21 cellular contexts compared by ENCODE assay signal in the genomic region with DNA sequence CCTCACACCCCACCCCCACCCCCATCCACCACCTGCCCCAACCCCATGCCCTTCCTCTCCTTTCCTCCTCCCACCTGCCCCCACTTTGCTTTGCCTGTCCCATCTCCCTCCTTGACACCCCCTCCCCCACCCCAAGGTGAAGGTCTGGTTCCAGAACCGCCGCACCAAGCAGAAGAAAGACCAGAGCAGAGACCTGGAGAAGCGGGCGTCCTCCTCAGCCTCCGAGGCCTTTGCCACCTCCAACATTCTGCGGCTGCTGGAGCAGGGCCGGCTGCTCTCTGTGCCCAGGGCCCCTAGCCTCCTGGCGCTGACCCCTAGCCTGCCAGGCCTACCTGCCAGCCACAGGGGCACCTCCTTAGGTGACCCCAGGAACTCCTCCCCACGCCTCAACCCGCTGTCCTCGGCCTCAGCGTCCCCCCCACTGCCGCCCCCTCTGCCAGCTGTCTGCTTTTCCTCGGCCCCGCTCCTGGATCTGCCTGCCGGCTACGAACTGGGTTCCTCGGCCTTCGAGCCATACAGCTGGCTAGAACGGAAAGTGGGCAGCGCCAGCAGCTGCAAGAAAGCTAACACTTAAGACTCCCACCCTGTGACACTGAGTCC. TPM values are rescaled to one million over a fixed set of nuclear protein-coding genes. Genes with fewer than 3 reads are reported as not detected.
A peak's percentile ranks its signal among the peaks of the same experiment; 100 is the strongest.
DNase-seq lines count a peak whose midpoint lies in the region; ATAC-seq and TF ChIP-seq lines count a peak whose summit lies in the region.
"Had no signal": no experiment of that assay in that cellular context is flagged by ENCODE, and none has a peak within 500 bp of the region (broad histone marks: within the 10 kb centered on the region; RNA-seq: fewer than 3 reads in every experiment).

No MANE protein-coding gene starts in this region.

- no peak for TF ChIP-seq POLR2A in esophagus muscularis mucosa (IDR thresholded peaks at IDR 0.05; ENCODE audit: low read depth)

- no peaks in the 10 kb centered on the region for H3K4me1 Mint-ChIP-seq in activated CD4-positive, alpha-beta T cell treated with anti-CD3 and anti-CD28 coated beads, Interleukin-2, amount 10 ng/mL, durations not matched to agents 7 days and 5 days
- H3K4me1 Mint-ChIP-seq in neural progenitor cell: peaks cover 12% of the 10 kb centered on the region
- peaks cover 0 to 2% (median 0%) of the 10 kb centered on the region in 4 donors for H3K4me1 Mint-ChIP-seq in CD4-positive, alpha-beta memory T cell

- TF ChIP-seq EP300 in esophagus muscularis mucosa (IDR thresholded peaks at IDR 0.05): no peak

- no peak overlapping the region for H3K4me3 ChIP-seq in esophagus muscularis mucosa
- H3K4me3 ChIP-seq in neural progenitor cell: no peak overlapping the region
- no peak overlapping the region for H3K4me3 ChIP-seq in CD4-positive, alpha-beta memory T cell (ENCODE audit: low read length in 2 of 2)
- H3K4me3 ChIP-seq in A673 (ENCODE audit: low read depth, low read length, poor library complexity, severe bottlenecking): no peak overlapping the region
- H3K4me3 ChIP-seq: BLaER1 treated with 17β-estradiol and CSF1 and Interleukin-3, amounts not matched to agents 10 nM and 100 nM; SJCRH30 had no signal

- no peaks in the 10 kb centered on the region for H3K79me2 ChIP-seq in neural progenitor cell (ENCODE audit: low read depth)

- peak; percentile 0 for DNase-seq in activated CD4-positive, alpha-beta T cell treated with anti-CD3 and anti-CD28 coated beads, Interleukin-2, amount 10 ng/mL, durations not matched to agents 7 days and 5 days
- no peak for DNase-seq in activated CD4-positive, alpha-beta T cell treated with anti-CD3 and anti-CD28 coated beads, Interleukin-2, amount 50 U/mL, for 48 hours
- DNase-seq in esophagus muscularis mucosa (ENCODE audit: extremely low spot score) (peak; percentile 60), neural progenitor cell (ENCODE audit: low spot score) (no peak), DMS114 treated with DMSO at 0.1 percent for 48 hours (lab: John Stamatoyannopoulos, UW; ENCODE audit: unreplicated experiment) (no peak), A673 (ENCODE audit: low spot score) (no peak)
- no peak for DNase-seq in CD4-positive, alpha-beta memory T cell
- DNase-seq: DMS153; Karpas-422; MV-4-11; NCI-H1105 treated with DMSO at 0.1 percent for 48 hours; NCI-H2029 treated with DMSO at 0.1 percent for 48 hours; NCI-H226; NCI-H524; NCI-H774; NK-92 treated with Interleukin-12 subunit alpha and Interleukin-12 subunit beta, amount 100 ng/mL, for 24 hours; SJCRH30 had no signal

- peaks cover 0 to 72% (median 0%) of the 10 kb centered on the region in 4 donors for H3K27me3 ChIP-seq in esophagus muscularis mucosa
- H3K27me3 ChIP-seq in neural progenitor cell: no peaks in the 10 kb centered on the region
- H3K27me3 ChIP-seq in CD4-positive, alpha-beta memory T cell (ENCODE audit: insufficient read depth, low read length): no peaks in the 10 kb centered on the region
- H3K27me3 ChIP-seq in A673 (replicated peaks; ENCODE audit: insufficient read depth, low read depth, low read length, poor library complexity): no peaks in the 10 kb centered on the region
- H3K27me3 ChIP-seq: BLaER1 treated with 17β-estradiol and CSF1 and Interleukin-3, amounts not matched to agents 10 nM and 100 nM; SJCRH30 had no signal

- ATAC-seq in HG02938 (IDR thresholded peaks at IDR 0.05; ENCODE audit: unreplicated experiment): no peak
- ATAC-seq: CD8-positive, alpha-beta T cell had no signal

- no peak overlapping the region for H3K27ac ChIP-seq in esophagus muscularis mucosa (replicated peaks in 1 of 4)
- no peak overlapping the region for H3K27ac ChIP-seq in neural progenitor cell
- H3K27ac ChIP-seq in CD4-positive, alpha-beta memory T cell (ENCODE audit: low read depth, low read length): no peak overlapping the region
- no peak overlapping the region for H3K27ac ChIP-seq in A673 (ENCODE audit: low read depth, low read length, poor library complexity, severe bottlenecking)
- H3K27ac ChIP-seq: 22Rv1, SJCRH30 had no signal

- H3K4me2 ChIP-seq in neural progenitor cell: no peak overlapping the region

- H3K27ac Mint-ChIP-seq in activated CD4-positive, alpha-beta T cell treated with anti-CD3 and anti-CD28 coated beads, Interleukin-2, amount 10 ng/mL, durations not matched to agents 7 days and 5 days: no peak overlapping the region
- peak overlapping the region; percentile 79 for H3K27ac Mint-ChIP-seq in neural progenitor cell
- H3K27ac Mint-ChIP-seq in CD4-positive, alpha-beta memory T cell: no peak overlapping the region
- H3K27ac Mint-ChIP-seq: CD8-positive, alpha-beta T cell had no signal

- no TSS peak for BruUV-seq in A673 (replicated peaks; lab: Mats Ljungman, UMichigan)

- no peaks in the 10 kb centered on the region for H3K9me3 ChIP-seq in esophagus muscularis mucosa
- H3K9me3 ChIP-seq in neural progenitor cell (ENCODE audit: low read depth): no peaks in the 10 kb centered on the region
- no peaks in the 10 kb centered on the region for H3K9me3 ChIP-seq in CD4-positive, alpha-beta memory T cell (ENCODE audit: control insufficient read depth in 1 of 2, low read length in 2 of 2)
- H3K9me3 ChIP-seq in A673 (ENCODE audit: low read depth, low read length, poor library complexity, severe bottlenecking): no peaks in the 10 kb centered on the region
- H3K9me3 ChIP-seq: SJCRH30 had no signal

- intact Hi-C loops in esophagus muscularis mucosa (cut with DNase I): no loop called here
- intact Hi-C loops in CD4-positive, alpha-beta memory T cell (cut with micrococcal nuclease): no loop called here
- intact Hi-C loops in A673 (cut with micrococcal nuclease; ENCODE audit: unreplicated experiment): no loop called here

- no peaks in the 10 kb centered on the region for H3K9me3 Mint-ChIP-seq in activated CD4-positive, alpha-beta T cell treated with anti-CD3 and anti-CD28 coated beads, Interleukin-2, amount 10 ng/mL, durations not matched to agents 7 days and 5 days
- H3K9me3 Mint-ChIP-seq in neural progenitor cell: no peaks in the 10 kb centered on the region
- no peaks in the 10 kb centered on the region for H3K9me3 Mint-ChIP-seq in CD4-positive, alpha-beta memory T cell
- H3K9me3 Mint-ChIP-seq: CD8-positive, alpha-beta T cell had no signal

- 88% methylated on average over 12 of the region's 21 CpGs for WGBS in esophagus muscularis mucosa

- H3K27me3 Mint-ChIP-seq in activated CD4-positive, alpha-beta T cell treated with anti-CD3 and anti-CD28 coated beads, Interleukin-2, amount 10 ng/mL, durations not matched to agents 7 days and 5 days: peaks cover 8% of the 10 kb centered on the region
- H3K27me3 Mint-ChIP-seq in neural progenitor cell (ENCODE audit: insufficient read depth, low read depth): peaks cover 7% of the 10 kb centered on the region
- peaks cover 0 to 10% of the 10 kb centered on the region in 2 donors for H3K27me3 Mint-ChIP-seq in CD4-positive, alpha-beta memory T cell

- no peak overlapping the region for H3K9ac ChIP-seq in neural progenitor cell
- H3K9ac ChIP-seq: BLaER1 treated with 17β-estradiol and CSF1 and Interleukin-3, amounts not matched to agents 10 nM and 100 nM had no signal

- no peak overlapping the region for H3K4me3 Mint-ChIP-seq in activated CD4-positive, alpha-beta T cell treated with anti-CD3 and anti-CD28 coated beads, Interleukin-2, amount 10 ng/mL, durations not matched to agents 7 days and 5 days
- H3K4me3 Mint-ChIP-seq in neural progenitor cell: no peak overlapping the region
- H3K4me3 Mint-ChIP-seq in CD4-positive, alpha-beta memory T cell: no peak overlapping the region
- H3K4me3 Mint-ChIP-seq: CD8-positive, alpha-beta T cell had no signal

- H3K36me3 ChIP-seq in esophagus muscularis mucosa: no peaks in the 10 kb centered on the region
- no peaks in the 10 kb centered on the region for H3K36me3 ChIP-seq in neural progenitor cell
- no peaks in the 10 kb centered on the region for H3K36me3 ChIP-seq in CD4-positive, alpha-beta memory T cell (ENCODE audit: insufficient read depth, low read length)
- no peaks in the 10 kb centered on the region for H3K36me3 ChIP-seq in A673 (ENCODE audit: insufficient read depth, low read length, poor library complexity, severe bottlenecking)
- H3K36me3 ChIP-seq: BLaER1 treated with 17β-estradiol and CSF1 and Interleukin-3, amounts not matched to agents 10 nM and 100 nM had no signal

- no peak overlapping the region for H2AFZ ChIP-seq in neural progenitor cell (replicated peaks)

- CTCF ChIA-PET in activated CD4-positive, alpha-beta T cell treated with anti-CD3 and anti-CD28 coated beads, Interleukin-2, amount 10 ng/mL, durations not matched to agents 7 days and 5 days (lab: Charles Lee): interaction anchor here (1.1 to 1.2 kb wide), 2 partner anchors 16 to 30 kb away, joined by 3 to 4 read pairs; no protein-coding TSS in a partner anchor
- CTCF ChIA-PET in CD4-positive, alpha-beta memory T cell (lab: Charles Lee; ENCODE audit: partially characterized antibody): interaction anchor here (1.7 kb wide), 1 partner anchor 10 kb away, joined by 5 read pairs; no protein-coding TSS in a partner anchor
- CTCF ChIA-PET in A673 (lab: Charles Lee): no interaction called here

- H4K20me1 ChIP-seq in neural progenitor cell (ENCODE audit: low read depth): no peaks in the 10 kb centered on the region
- H4K20me1 ChIP-seq: BLaER1 treated with 17β-estradiol and CSF1 and Interleukin-3, amounts not matched to agents 10 nM and 100 nM had no signal

- H3K36me3 Mint-ChIP-seq in activated CD4-positive, alpha-beta T cell treated with anti-CD3 and anti-CD28 coated beads, Interleukin-2, amount 10 ng/mL, durations not matched to agents 7 days and 5 days (ENCODE audit: low read depth): no peaks in the 10 kb centered on the region
- no peaks in the 10 kb centered on the region for H3K36me3 Mint-ChIP-seq in neural progenitor cell
- no peaks in the 10 kb centered on the region for H3K36me3 Mint-ChIP-seq in CD4-positive, alpha-beta memory T cell
- H3K36me3 Mint-ChIP-seq: CD8-positive, alpha-beta T cell had no signal

- H3F3A ChIP-seq in neural progenitor cell (ENCODE audit: low read depth): peaks cover under 1% of the 10 kb centered on the region

- POLR2A ChIA-PET in activated CD4-positive, alpha-beta T cell treated with anti-CD3 and anti-CD28 coated beads, Interleukin-2, amount 10 ng/mL, durations not matched to agents 7 days and 5 days (lab: Charles Lee): no interaction called here
- POLR2A ChIA-PET in CD4-positive, alpha-beta memory T cell (lab: Charles Lee; ENCODE audit: partially characterized antibody): no interaction called here
- POLR2A ChIA-PET in A673 (lab: Charles Lee; ENCODE audit: low non-redundant PET): no interaction called here

- TF ChIP-seq CTCF in esophagus muscularis mucosa (IDR thresholded peaks at IDR 0.05) (no peak), neural progenitor cell (IDR thresholded peaks at IDR 0.05) (no peak), A673 (conservative IDR thresholded peaks at IDR 0.05; ENCODE audit: low read depth, low read length) (no peak)

- H3K4me1 ChIP-seq in esophagus muscularis mucosa (no peaks in the 10 kb centered on the region), neural progenitor cell (peaks cover 24% of the 10 kb centered on the region), A673 (ENCODE audit: insufficient read depth, low read length, poor library complexity, severe bottlenecking) (no peaks in the 10 kb centered on the region)
- H3K4me1 ChIP-seq in CD4-positive, alpha-beta memory T cell (ENCODE audit: insufficient read depth, low read length): no peaks in the 10 kb centered on the region

RNA-seq across cellular contexts. Expression of a gene that starts 3.0 kb away (rescaled TPM):
- not detected for total RNA-seq in activated CD4-positive, alpha-beta T cell treated with anti-CD3 and anti-CD28 coated beads, Interleukin-2, amount 10 ng/mL, durations not matched to agents 7 days and 5 days
- total RNA-seq in esophagus muscularis mucosa: 1 to 10 TPM in 1 of 4 donors, under 1 TPM in 1, not detected in 2; 0.83 to 1.6 TPM
- 0.99 and 1.1 TPM in 2 replicates for total RNA-seq in neural progenitor cell (ENCODE audit: low replicate concordance)
- total RNA-seq in CD4-positive, alpha-beta memory T cell: not detected
- not detected for polyA plus RNA-seq in CD4-positive, alpha-beta memory T cell
- 6.4 and 6.5 TPM in 2 replicates for total RNA-seq in A673 (2021)
- total RNA-seq: CD8-positive, alpha-beta T cell had no signal

RNA-seq across cellular contexts. Expression of a gene that starts 32.4 kb away (rescaled TPM):
- total RNA-seq in activated CD4-positive, alpha-beta T cell treated with anti-CD3 and anti-CD28 coated beads, Interleukin-2, amount 10 ng/mL, durations not matched to agents 7 days and 5 days: not detected
- total RNA-seq in esophagus muscularis mucosa (1 to 10 TPM in 3 of 4 donors, under 1 TPM in 1; 0.33 to 2.5 (median 1.5) TPM), neural progenitor cell (ENCODE audit: low replicate concordance) (0.62 and 2.1 TPM in 2 replicates), A673 (2021) (8.2 and 11.6 TPM in 2 replicates)
- not detected for total RNA-seq in CD4-positive, alpha-beta memory T cell
- polyA plus RNA-seq in CD4-positive, alpha-beta memory T cell: not detected
- total RNA-seq: CD8-positive, alpha-beta T cell had no signal

RNA-seq across cellular contexts. Expression of a gene that starts 45.7 kb away (rescaled TPM):
- under 1 TPM in 1 of 2 experiments, not detected in 1; 0.50 TPM for total RNA-seq in activated CD4-positive, alpha-beta T cell treated with anti-CD3 and anti-CD28 coated beads, Interleukin-2, amount 10 ng/mL, durations not matched to agents 7 days and 5 days
- 1 to 10 TPM in 1 of 4 donors, under 1 TPM in 3; under 0.01 to 3.2 (median 0.82) TPM for total RNA-seq in esophagus muscularis mucosa
- total RNA-seq in neural progenitor cell (ENCODE audit: low replicate concordance): 0.06 TPM in 1 of 2 replicates, not detected in the other
- under 1 TPM in 1 of 2 experiments, not detected in 1; 0.20 TPM for total RNA-seq in CD4-positive, alpha-beta memory T cell
- polyA plus RNA-seq in CD4-positive, alpha-beta memory T cell: not detected
- total RNA-seq in A673 (2021): 0.50 and 0.64 TPM in 2 replicates

Comparison
In these comparisons a context has a peak if more than half of its experiments do, and no peak if none do; other contexts are left out.
1. DNase-seq: peak in activated CD4-positive, alpha-beta T cell treated with anti-CD3 and anti-CD28 coated beads, Interleukin-2, amount 10 ng/mL, durations not matched to agents 7 days and 5 days (single experiment) and esophagus muscularis mucosa (single experiment); none in activated CD4-positive, alpha-beta T cell treated with anti-CD3 and anti-CD28 coated beads, Interleukin-2, amount 50 U/mL, for 48 hours (0 of 2), neural progenitor cell (single experiment), DMS114 treated with DMSO at 0.1 percent for 48 hours (single experiment), CD4-positive, alpha-beta memory T cell (0 of 5) and A673 (single experiment).